In the genomic region with DNA sequence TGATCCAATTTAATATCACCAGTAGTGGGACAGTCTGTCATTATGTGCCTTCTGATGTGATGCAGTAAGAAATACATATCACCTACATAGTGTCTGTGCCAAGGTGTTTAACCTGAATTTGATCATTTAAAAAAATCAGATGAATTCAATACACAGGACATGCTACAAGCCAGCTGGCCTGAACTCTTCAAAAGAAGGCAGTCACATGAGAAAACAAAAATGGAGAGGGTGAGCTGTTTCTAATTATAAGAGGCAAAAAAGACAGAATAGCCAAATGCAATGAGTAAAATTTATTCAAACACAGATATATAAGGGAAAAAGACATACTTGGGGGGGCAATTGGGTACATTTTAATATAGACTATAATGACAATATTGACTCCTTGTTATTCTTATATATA, we compare ENCODE assay signal across 1 cellular context.
TF ChIP-seq lines count a peak whose summit lies in the region.

No MANE protein-coding gene starts in this region.

TF ChIP-seq in IMR-90, 13 proteins besides CTCF, POLR2A, EP300 and RAD21 (continued from another document):
- TF ChIP-seq, protein P1, sequence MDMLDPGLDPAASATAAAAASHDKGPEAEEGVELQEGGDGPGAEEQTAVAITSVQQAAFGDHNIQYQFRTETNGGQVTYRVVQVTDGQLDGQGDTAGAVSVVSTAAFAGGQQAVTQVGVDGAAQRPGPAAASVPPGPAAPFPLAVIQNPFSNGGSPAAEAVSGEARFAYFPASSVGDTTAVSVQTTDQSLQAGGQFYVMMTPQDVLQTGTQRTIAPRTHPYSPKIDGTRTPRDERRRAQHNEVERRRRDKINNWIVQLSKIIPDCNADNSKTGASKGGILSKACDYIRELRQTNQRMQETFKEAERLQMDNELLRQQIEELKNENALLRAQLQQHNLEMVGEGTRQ (IDR thresholded peaks at IDR 0.05; ENCODE audit: low read depth, low read length) = no peak
- TF ChIP-seq RFX5 (IDR thresholded peaks at IDR 0.05; ENCODE audit: low read depth, low read length) = no peak
- TF ChIP-seq MAZ (IDR thresholded peaks at IDR 0.05; ENCODE audit: borderline replicate concordance, low read depth, low read length) = no peak
- TF ChIP-seq SMC3 (IDR thresholded peaks at IDR 0.05; ENCODE audit: low read depth, low read length) = no peak
- TF ChIP-seq BHLHE40 (IDR thresholded peaks at IDR 0.05; ENCODE audit: low read depth, low read length) = no peak
- TF ChIP-seq RCOR1 (IDR thresholded peaks at IDR 0.05; ENCODE audit: insufficient replicate concordance, low read length) = no peak
- TF ChIP-seq CHD1 (IDR thresholded peaks at IDR 0.05; ENCODE audit: low read depth, low read length) = no peak
- TF ChIP-seq NFE2L2 (IDR thresholded peaks at IDR 0.05; ENCODE audit: low read depth, low read length) = no peak
